8 cellular contexts compared by ENCODE assay signal in genomic region chr16:56632160-56632847, GRCh38. TPM values are rescaled to one million over a fixed set of nuclear protein-coding genes. Genes with fewer than 3 reads are reported as not detected.
DNase-seq lines count a peak whose midpoint lies in the region; ATAC-seq and TF ChIP-seq lines count a peak whose summit lies in the region.

Gene MT1M, plus strand, starts transcription at chr16:56632659. Its CDS starts 73 bp downstream, at chr16:56632732.

- peaks cover 6 to 17% of the 10 kb centered on the region in 2 donors for H3K4me1 Mint-ChIP-seq in immature natural killer cell

- in situ Hi-C loops in KBM-7 (cut with MboI; ENCODE audit: low pct_unique_long_range_greater_than_20kb, low sequenced_read_pairs), result no loop called here

- H3K36me3 ChIP-seq in body of pancreas (replicated peaks in 1 of 2; ENCODE audit: insufficient read depth in 1 of 2, low read depth in 2 of 2), result no peaks in the 10 kb centered on the region

- DNase-seq in KBM-7 (peak; percentile 75), body of pancreas (peak; percentile 64 to 81 (median 74)), immature natural killer cell (no peak), SIG-M5 (lab: John Stamatoyannopoulos, UW) (no peak), MV-4-11 (lab: John Stamatoyannopoulos, UW) (no peak)

- no peak within 1 kb of the TSS for H3K27ac Mint-ChIP-seq in immature natural killer cell

- peak; percentile 54 to 78 (median 74) for TF ChIP-seq POLR2A in body of pancreas (IDR thresholded peaks at IDR 0.05)

- 0 to 1% methylated on average over 28 to 54 of the region's 61 CpGs for WGBS in body of pancreas, 2 donors

- H3K4me1 ChIP-seq in body of pancreas, result peaks cover 25% of the 10 kb centered on the region

- H3K27me3 Mint-ChIP-seq in immature natural killer cell (ENCODE audit: low read depth in 3 of 3), result peaks cover 16 to 25% (median 23%) of the 10 kb centered on the region in 3 donors

- intact Hi-C loops in body of pancreas (cut with DNase I), result no loop called here

- peak in 1 of 7 experiments; percentile 4 for TF ChIP-seq CTCF in body of pancreas (IDR thresholded peaks at IDR 0.05)

- H3K27ac ChIP-seq in body of pancreas (peak within 1 kb of the TSS; percentile 71 to 89 (median 82)), skin epidermis (peak within 1 kb of the TSS in 19 of 21 experiments; percentile 31 to 90 (median 59))

- H3K4me3 Mint-ChIP-seq in immature natural killer cell, result peak within 1 kb of the TSS; percentile 24 to 79 (median 57)

- H3K27me3 ChIP-seq in body of pancreas, result no peaks in the 10 kb centered on the region

- no peaks in the 10 kb centered on the region for H3K9me3 Mint-ChIP-seq in immature natural killer cell

- peak within 1 kb of the TSS; percentile 23 to 54 for H3K4me3 ChIP-seq in body of pancreas
- H3K4me3 ChIP-seq in skin epidermis, result peak within 1 kb of the TSS; percentile 19 to 47 (median 32)

- H3K36me3 Mint-ChIP-seq in immature natural killer cell, result no peaks in the 10 kb centered on the region

- peak; percentile 82 for ATAC-seq in body of pancreas
- no peak for ATAC-seq in GM18861 (IDR thresholded peaks at IDR 0.05; ENCODE audit: unreplicated experiment)
- ATAC-seq in GM18870 (IDR thresholded peaks at IDR 0.05; ENCODE audit: unreplicated experiment), result no peak

- H3K9me3 ChIP-seq in body of pancreas, result no peaks in the 10 kb centered on the region

RNA-seq across cellular contexts. Expression of gene MT1M, which starts in this region (rescaled TPM):
- 100 to 1,000 TPM in 1 of 2 donors, 1 to 10 TPM in 1; 9.6 to 112 TPM for total RNA-seq in body of pancreas
- not detected for polyA plus RNA-seq in immature natural killer cell

Comparison
In these comparisons a context has a peak if more than half of its experiments do, and no peak if none do; other contexts are left out.
1. DNase-seq: peak in KBM-7 (single experiment) and body of pancreas (4 of 4); none in immature natural killer cell (0 of 3), SIG-M5 (single experiment) and MV-4-11 (single experiment).